ENCODE assay signal across 20 cellular contexts in the genomic region with DNA sequence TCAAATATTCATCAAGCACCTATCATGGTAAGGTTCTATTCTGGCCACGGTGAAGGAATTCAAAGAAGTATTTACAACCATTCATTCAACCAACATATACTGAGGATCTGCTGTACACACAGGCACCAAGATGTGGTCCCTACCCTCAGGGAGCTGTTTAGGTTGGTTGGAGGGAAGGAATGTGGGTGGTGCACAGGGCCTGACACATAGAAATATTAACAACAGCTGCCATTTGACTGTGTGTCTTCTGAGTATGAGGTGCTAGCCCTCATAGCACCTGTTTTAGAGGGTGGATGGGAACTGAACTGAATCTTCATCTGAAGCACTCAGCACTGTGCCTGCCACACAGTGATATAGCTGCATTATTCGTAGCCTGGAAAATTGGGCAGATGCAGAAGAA. TPM values are rescaled to one million over a fixed set of nuclear protein-coding genes. Genes with fewer than 3 reads are reported as not detected.
DNase-seq lines count a peak whose midpoint lies in the region; ATAC-seq and TF ChIP-seq lines count a peak whose summit lies in the region.
"Had no signal": no experiment of that assay in that cellular context is flagged by ENCODE, and none has a peak within 500 bp of the region (broad histone marks: within the 10 kb centered on the region; RNA-seq: fewer than 3 reads in every experiment).

No MANE protein-coding gene starts in this region.

- H3K9me3 ChIP-seq in CD8-positive, alpha-beta T cell (ENCODE audit: low read length): no peaks in the 10 kb centered on the region
- H3K9me3 ChIP-seq in SJCRH30 (replicated peaks) (no peaks in the 10 kb centered on the region), gastrocnemius medialis (no peaks in the 10 kb centered on the region), Karpas-422 (ENCODE audit: low read length) (no peaks in the 10 kb centered on the region)
- H3K9me3 ChIP-seq: Caco-2, SK-N-SH had no signal

- CTCF ChIA-PET in CD8-positive, alpha-beta T cell (lab: Charles Lee): interaction anchor here (1.9 kb wide), 1 partner anchor 24 kb away, joined by 5 read pairs; no protein-coding TSS in a partner anchor

- intact Hi-C loops in CD8-positive, alpha-beta T cell (cut with DNase I, micrococcal nuclease): no loop called here
- intact Hi-C loops in gastrocnemius medialis (cut with DNase I; ENCODE audit: low total_unique reads): no loop called here

- H3K4me3 Mint-ChIP-seq in CD8-positive, alpha-beta T cell: no peak overlapping the region
- H3K4me3 Mint-ChIP-seq: GM23338 had no signal

- H3K27ac Mint-ChIP-seq in CD8-positive, alpha-beta T cell: peak overlapping the region; percentile 28
- H3K27ac Mint-ChIP-seq: GM23338 had no signal

- peaks cover 69% of the 10 kb centered on the region for H3K4me1 Mint-ChIP-seq in CD8-positive, alpha-beta T cell (ENCODE audit: low read depth)

- no peak for TF ChIP-seq POLR2A in gastrocnemius medialis (IDR thresholded peaks at IDR 0.05)

- TF ChIP-seq CTCF in CD8-positive, alpha-beta T cell (IDR thresholded peaks at IDR 0.05): no peak
- TF ChIP-seq CTCF in kidney epithelial cell (IDR thresholded peaks at IDR 0.05; ENCODE audit: insufficient read depth, low read length, poor library complexity, severe bottlenecking) (no peak), gastrocnemius medialis (IDR thresholded peaks at IDR 0.05 in 4 of 5, conservative IDR thresholded peaks at IDR 0.05 in 1 of 5) (no peak)

- no peak overlapping the region for H2AFZ ChIP-seq in Karpas-422 (ENCODE audit: low read length)
- H2AFZ ChIP-seq: GM23338 had no signal

- peaks cover 35% of the 10 kb centered on the region for H3K36me3 Mint-ChIP-seq in CD8-positive, alpha-beta T cell

- ATAC-seq in CD8-positive, alpha-beta T cell: no peak
- no peak for ATAC-seq in gastrocnemius medialis
- ATAC-seq: GM23338, HCT116 had no signal

- H3K9me3 Mint-ChIP-seq in CD8-positive, alpha-beta T cell: no peaks in the 10 kb centered on the region
- H3K9me3 Mint-ChIP-seq: GM23338 had no signal

- no peaks in the 10 kb centered on the region for H3K27me3 Mint-ChIP-seq in CD8-positive, alpha-beta T cell (ENCODE audit: low read depth)

- in situ Hi-C loops in gastrocnemius medialis (cut with MboI; ENCODE audit: low sequenced_read_pairs in 4 of 4): no loop called here

- H4K20me1 ChIP-seq in Karpas-422 (ENCODE audit: insufficient read depth, low read depth, low read length): no peaks in the 10 kb centered on the region

- H3K27me3 ChIP-seq in CD8-positive, alpha-beta T cell (ENCODE audit: insufficient read depth, low read length): no peaks in the 10 kb centered on the region
- no peaks in the 10 kb centered on the region for H3K27me3 ChIP-seq in SJCRH30
- no peaks in the 10 kb centered on the region for H3K27me3 ChIP-seq in kidney epithelial cell (ENCODE audit: control insufficient read depth, insufficient read depth, low read length)
- no peaks in the 10 kb centered on the region for H3K27me3 ChIP-seq in gastrocnemius medialis
- no peaks in the 10 kb centered on the region for H3K27me3 ChIP-seq in Karpas-422 (ENCODE audit: low read length)

- H3K4me2 ChIP-seq in Karpas-422 (ENCODE audit: low read depth, low read length, poor library complexity, severe bottlenecking): no peak overlapping the region
- H3K4me2 ChIP-seq: GM23338, SK-N-SH had no signal

- H3K9me2 ChIP-seq in Karpas-422 (replicated peaks; ENCODE audit: insufficient read depth, low read length): no peaks in the 10 kb centered on the region
- H3K9me2 ChIP-seq: SK-N-SH had no signal

- peaks cover 34% of the 10 kb centered on the region for H3K4me1 ChIP-seq in CD8-positive, alpha-beta T cell (ENCODE audit: insufficient read depth, low read length)
- H3K4me1 ChIP-seq in SJCRH30: peaks cover 32% of the 10 kb centered on the region
- no peaks in the 10 kb centered on the region for H3K4me1 ChIP-seq in gastrocnemius medialis
- H3K4me1 ChIP-seq in Karpas-422 (ENCODE audit: low read length): peaks cover 6% of the 10 kb centered on the region
- H3K4me1 ChIP-seq: Caco-2 had no signal

- H3K4me3 ChIP-seq in CD8-positive, alpha-beta T cell (ENCODE audit: low read depth, low read length): no peak overlapping the region
- H3K4me3 ChIP-seq in SJCRH30 (no peak overlapping the region), kidney epithelial cell (ENCODE audit: low read depth, low read length) (no peak overlapping the region), gastrocnemius medialis (no peak overlapping the region), Karpas-422 (ENCODE audit: low read length) (no peak overlapping the region)
- H3K4me3 ChIP-seq: GM23338 had no signal

- H3K36me3 ChIP-seq in CD8-positive, alpha-beta T cell (ENCODE audit: insufficient read depth, low read length): no peaks in the 10 kb centered on the region
- H3K36me3 ChIP-seq in SJCRH30 (no peaks in the 10 kb centered on the region), kidney epithelial cell (ENCODE audit: control insufficient read depth, insufficient read depth, low read length) (no peaks in the 10 kb centered on the region), gastrocnemius medialis (no peaks in the 10 kb centered on the region), Karpas-422 (ENCODE audit: insufficient read depth, low read length) (no peaks in the 10 kb centered on the region)

- no peak overlapping the region for H3K9ac ChIP-seq in Karpas-422 (ENCODE audit: low read length)
- H3K9ac ChIP-seq: SK-N-SH had no signal

- no peak for DNase-seq in CD8-positive, alpha-beta T cell
- DNase-seq in SJCRH30 (peak; percentile 76 to 86), kidney epithelial cell (ENCODE audit: low read depth) (peak; percentile 45), renal cortical epithelial cell (ENCODE audit: low read depth) (peak; percentile 85), gastrocnemius medialis (no peak), NCI-H1694 treated with DMSO at 0.1 percent for 48 hours (lab: John Stamatoyannopoulos, UW) (no peak), Karpas-422 (no peak)
- DNase-seq: Caco-2, DMS153, GF-D8, NCI-H1105 treated with DMSO at 0.1 percent for 48 hours, NCI-H187, NCI-H2107, NCI-H510A treated with DMSO at 0.1 percent for 48 hours, NCI-H774, Right ventricle myocardium superior, SK-N-SH had no signal

- H3K79me2 ChIP-seq in Karpas-422 (ENCODE audit: low read length): no peaks in the 10 kb centered on the region

- POLR2A ChIA-PET in CD8-positive, alpha-beta T cell (lab: Charles Lee): interaction anchor here (0.6 to 1.7 kb wide), 3 partner anchors 8 to 193 kb away, joined by 3 to 9 read pairs (median 5); a partner anchor contains a TSS

- H3K27ac ChIP-seq in CD8-positive, alpha-beta T cell (ENCODE audit: low read depth, low read length): no peak overlapping the region
- peak overlapping the region; percentile 33; the same call in 1 of the 2 replicates for H3K27ac ChIP-seq in SJCRH30
- no peak overlapping the region for H3K27ac ChIP-seq in gastrocnemius medialis
- no peak overlapping the region for H3K27ac ChIP-seq in Karpas-422 (ENCODE audit: low read length)

RNA-seq across cellular contexts. Expression of a gene that starts 7.3 kb away (rescaled TPM):
- 10 to 100 TPM; 13.6 to 14.4 TPM for total RNA-seq in CD8-positive, alpha-beta T cell
- 2.9 and 3.0 TPM in 2 replicates for total RNA-seq in SJCRH30 (2014; rRNA removed; shearing (Covaris generic))
- 7.1 and 8.3 TPM in 2 replicates for total RNA-seq in kidney epithelial cell
- 5.9 and 14.2 TPM in 2 replicates for total RNA-seq in renal cortical epithelial cell
- 10 to 100 TPM in 3 of 4 donors, 1 to 10 TPM in 1; 3.1 to 27.4 (median 15.9) TPM for total RNA-seq in gastrocnemius medialis
- 0.93 and 1.4 TPM in 2 replicates for total RNA-seq in Karpas-422 (2014; rRNA removed; shearing (Covaris generic); ENCODE audit: low replicate concordance)
- total RNA-seq: OCI-LY7 had no signal

RNA-seq across cellular contexts. Expression of a gene that starts 47.5 kb away (rescaled TPM):
- not detected for total RNA-seq in CD8-positive, alpha-beta T cell
- 0.28 TPM in 1 of 2 replicates, not detected in the other for total RNA-seq in SJCRH30 (2014; rRNA removed; shearing (Covaris generic))
- not detected in 2 replicates for total RNA-seq in kidney epithelial cell
- 0.35 TPM in 1 of 2 replicates, not detected in the other for total RNA-seq in renal cortical epithelial cell
- total RNA-seq in gastrocnemius medialis: under 1 TPM in 1 of 4 donors, not detected in 3; 0.18 TPM
- not detected in 2 replicates for total RNA-seq in Karpas-422 (2014; rRNA removed; shearing (Covaris generic); ENCODE audit: low replicate concordance)
- total RNA-seq: Caco-2, OCI-LY7, Right ventricle myocardium superior had no signal

RNA-seq across cellular contexts. Expression of a gene that starts 55.6 kb away (rescaled TPM):
- total RNA-seq in CD8-positive, alpha-beta T cell: 1 to 10 TPM; 1.2 TPM
- 0.71 TPM in 2 replicates for total RNA-seq in SJCRH30 (2014; rRNA removed; shearing (Covaris generic))
- total RNA-seq in kidney epithelial cell: 6.1 and 7.7 TPM in 2 replicates
- total RNA-seq in renal cortical epithelial cell: 1.8 and 14.1 TPM in 2 replicates
- total RNA-seq in gastrocnemius medialis: 1 to 10 TPM; 1.3 to 2.9 (median 2.1) TPM
- 1.8 TPM in 1 of 2 replicates, not detected in the other for total RNA-seq in Karpas-422 (2014; rRNA removed; shearing (Covaris generic); ENCODE audit: low replicate concordance)

Comparison
In these comparisons a context has a peak if more than half of its experiments do, and no peak if none do; other contexts are left out.
1. DNase-seq: peak in SJCRH30 (2 of 2), kidney epithelial cell (single experiment) and renal cortical epithelial cell (single experiment); none in CD8-positive, alpha-beta T cell (0 of 7), gastrocnemius medialis (0 of 2), NCI-H1694 treated with DMSO at 0.1 percent for 48 hours (single experiment) and Karpas-422 (single experiment).